Comparison of ENCODE assay signal across 8 cellular contexts in the genomic region with DNA sequence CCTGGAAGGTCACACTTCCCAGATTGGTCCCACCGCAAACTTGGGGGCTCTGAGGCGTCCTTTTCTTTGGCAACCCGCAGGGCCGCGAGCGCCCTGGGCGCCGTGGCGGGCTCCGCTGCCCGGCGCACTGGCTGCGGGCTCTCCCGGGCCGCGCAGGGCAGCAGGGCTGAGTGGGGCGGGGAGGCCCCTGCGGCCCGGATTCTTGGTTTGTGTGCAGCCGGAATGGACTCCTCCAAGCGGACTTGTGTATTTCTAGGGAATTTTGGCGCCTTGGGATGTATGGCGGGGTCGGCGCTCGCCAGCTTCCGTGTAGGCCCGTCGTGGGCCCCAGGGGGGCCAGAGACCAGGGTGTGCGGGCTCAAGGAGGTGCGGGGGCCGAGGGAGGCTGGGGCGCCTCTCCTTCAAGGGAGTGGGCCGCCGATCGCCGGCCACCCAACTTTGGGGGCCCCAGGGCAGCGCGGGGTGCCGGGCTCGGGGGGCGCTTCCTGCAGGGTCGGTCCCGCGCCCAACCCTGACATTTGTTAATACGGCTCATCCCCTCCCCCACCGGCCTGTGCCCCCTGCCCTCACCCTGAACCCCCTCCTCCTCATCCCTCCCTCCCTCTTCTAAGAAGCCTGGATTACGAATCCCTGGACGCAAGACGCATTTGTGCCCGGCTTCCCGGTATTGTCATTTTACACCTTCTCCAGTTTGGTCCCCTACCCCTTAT. TPM values are rescaled to one million over a fixed set of nuclear protein-coding genes. Genes with fewer than 3 reads are reported as not detected.
DNase-seq lines count a peak whose midpoint lies in the region; ATAC-seq, FAIRE-seq and TF ChIP-seq lines count a peak whose summit lies in the region.

No MANE protein-coding gene starts in this region.

- H3K36me3 Mint-ChIP-seq in IgD-negative memory B cell, result peaks cover 1% of the 10 kb centered on the region

- H3K27ac ChIP-seq in mammary epithelial cell (ENCODE audit: insufficient read depth, low read depth, low read length) (peak overlapping the region; percentile 95), HepG2 (ENCODE audit: extremely low read length, insufficient read depth, low read length) (peak overlapping the region; percentile 97), thymus (ENCODE audit: low read depth) (peak overlapping the region; percentile 54)

- POLR2A ChIA-PET in HepG2 (lab: Yijun Ruan, JAX), result interaction anchor here (1.1 to 1.3 kb wide), 4 partner anchors 9 to 121 kb away, joined by 3 to 4 read pairs (median 4); no protein-coding TSS in a partner anchor

- H3K9me3 ChIP-seq in mammary epithelial cell (replicated peaks; ENCODE audit: insufficient read depth, low read length) (no peaks in the 10 kb centered on the region), HepG2 (ENCODE audit: low read length) (no peaks in the 10 kb centered on the region), thymus (ENCODE audit: control insufficient read depth) (no peaks in the 10 kb centered on the region)

- CTCF ChIA-PET in mammary epithelial cell (lab: Charles Lee; ENCODE audit: low non-redundant PET), result no interaction called here
- CTCF ChIA-PET in HepG2 (lab: Yijun Ruan, JAX; ENCODE audit: low intra/inter-chr PET ratio, low total read pairs), result no interaction called here

- DNase-seq in ACHN (peak; percentile 48), mammary epithelial cell (peak; percentile 45), HepG2 (ENCODE audit: low spot score) (no peak), DMS153 treated with DMSO at 0.1 percent for 48 hours (lab: John Stamatoyannopoulos, UW; ENCODE audit: unreplicated experiment) (no peak)
- no peak for DNase-seq in activated CD4-positive, CD25-positive, alpha-beta regulatory T cell (lab: John Stamatoyannopoulos, UW)

- FAIRE-seq in HepG2 (lab: Jason Lieb, UNC), result no peak

- H3K9ac ChIP-seq in mammary epithelial cell (ENCODE audit: insufficient read depth, low read length) (peak overlapping the region; percentile 97), HepG2 (ENCODE audit: insufficient read depth, low read depth, low read length) (peak overlapping the region; percentile 93)

- peaks cover 64% of the 10 kb centered on the region for H3K27me3 Mint-ChIP-seq in IgD-negative memory B cell

- H3K9me3 Mint-ChIP-seq in IgD-negative memory B cell, result no peaks in the 10 kb centered on the region

- under 1% methylated on average over 19 of the region's 52 CpGs for WGBS in mammary epithelial cell (ENCODE audit: low coverage, missing lambda C conversion rate)
- under 1% methylated on average over 18 of the region's 52 CpGs for WGBS in HepG2 (ENCODE audit: low lambda C conversion rate)
- 4% methylated on average over 52 of the region's 52 CpGs for WGBS in thymus

- peaks cover 8 to 21% (median 15%) of the 10 kb centered on the region in 3 donors for H3K4me1 Mint-ChIP-seq in IgD-negative memory B cell

- ATAC-seq in HepG2 (peak; percentile 53), GM21786 (IDR thresholded peaks at IDR 0.05; ENCODE audit: unreplicated experiment) (no peak)

- dilution Hi-C loops in mammary epithelial cell (cut with HindIII; ENCODE audit: low sequenced_read_pairs), result no loop called here

- H3K27me3 ChIP-seq in mammary epithelial cell (ENCODE audit: insufficient read depth, low read length), result no peaks in the 10 kb centered on the region
- H3K27me3 ChIP-seq in HepG2 (ENCODE audit: control insufficient read depth in 1 of 2, insufficient read depth in 2 of 2, low read length in 2 of 2), result no peaks in the 10 kb centered on the region; a peak in 1 of 5 replicates
- peaks cover 16% of the 10 kb centered on the region for H3K27me3 ChIP-seq in thymus (ENCODE audit: control insufficient read depth, insufficient read depth)

- peak overlapping the region; percentile 84 to 96 (median 90) for H3K4me3 Mint-ChIP-seq in IgD-negative memory B cell

- BruUV-seq in mammary epithelial cell (replicated peaks; lab: Mats Ljungman, UMichigan) (no TSS peak), HepG2 (replicated peaks; lab: Mats Ljungman, UMichigan) (no TSS peak)

- peak overlapping the region in 1 of 3 donors; percentile 38 for H3K27ac Mint-ChIP-seq in IgD-negative memory B cell

- H2AFZ ChIP-seq in mammary epithelial cell (ENCODE audit: low read depth, low read length) (peak overlapping the region; percentile 71), HepG2 (ENCODE audit: low read length) (no peak overlapping the region)

- TF ChIP-seq POLR2A in HepG2 (IDR thresholded peaks at IDR 0.05; ENCODE audit: insufficient read depth in 1 of 2, low read depth in 2 of 2, low read length in 2 of 2), result no peak

- TF ChIP-seq EP300 in HepG2 (IDR thresholded peaks at IDR 0.05; ENCODE audit: low read depth in 2 of 2, low read length in 2 of 2), result no peak
- TF ChIP-seq EP300 in HepG2 (CRISPR knock-in tag; IDR thresholded peaks at IDR 0.05; ENCODE audit: borderline replicate concordance), result no peak

- intact Hi-C loops in mammary epithelial cell (cut with micrococcal nuclease), result loop anchor here (1.0 to 5.0 kb wide), 8 partner anchors 36 to 370 kb away; no protein-coding TSS in a partner anchor
- intact Hi-C loops in HepG2 (cut with micrococcal nuclease; ENCODE audit: unreplicated experiment), result loop anchor here (5.0 to 10.0 kb wide), 3 partner anchors 112 to 210 kb away; no protein-coding TSS in a partner anchor

- H3K4me2 ChIP-seq in mammary epithelial cell (ENCODE audit: insufficient read depth, low read depth, low read length) (peak overlapping the region; percentile 80), HepG2 (ENCODE audit: low read depth, low read length) (peak overlapping the region; percentile 95)

- H4K20me1 ChIP-seq in mammary epithelial cell (ENCODE audit: insufficient read depth, low read length) (no peaks in the 10 kb centered on the region), HepG2 (ENCODE audit: insufficient read depth, low read length) (peaks cover 35% of the 10 kb centered on the region)

- in situ Hi-C loops in ACHN (cut with HindIII; ENCODE audit: low pct_ligation_motif_present, low pct_unique_long_range_greater_than_20kb, low sequenced_read_pairs), result no loop called here
- in situ Hi-C loops in mammary epithelial cell (cut with MboI; ENCODE audit: low sequenced_read_pairs in 2 of 2), result no loop called here
- in situ Hi-C loops in HepG2 (cut with HindIII; ENCODE audit: extremely low pct_ligation_motif_present, low pct_unique_long_range_greater_than_20kb), result loop anchor here (5.0 to 10.0 kb wide), 2 partner anchors 140 to 388 kb away; no protein-coding TSS in a partner anchor

- TF ChIP-seq RAD21 in HepG2 (CRISPR knock-in tag; IDR thresholded peaks at IDR 0.05), result no peak

- H3K36me3 ChIP-seq in mammary epithelial cell (ENCODE audit: insufficient read depth, low read length), result no peaks in the 10 kb centered on the region
- peaks cover 1 to 16% of the 10 kb centered on the region in 2 experiments; a peak in 4 of 5 replicates for H3K36me3 ChIP-seq in HepG2 (replicated peaks in 1 of 2; ENCODE audit: control insufficient read depth in 1 of 2, insufficient read depth in 2 of 2, low read length in 2 of 2)
- H3K36me3 ChIP-seq in thymus (ENCODE audit: control insufficient read depth, insufficient read depth), result no peaks in the 10 kb centered on the region

- TF ChIP-seq CTCF in mammary epithelial cell (conservative IDR thresholded peaks at IDR 0.05 in 1 of 2, IDR thresholded peaks at IDR 0.05 in 1 of 2; ENCODE audit: extremely low read depth in 1 of 2, insufficient read depth in 1 of 2, low read depth in 1 of 2, low read length in 2 of 2) (no peak), HepG2 (CRISPR knock-in tag; IDR thresholded peaks at IDR 0.05) (no peak)

- H3K79me2 ChIP-seq in mammary epithelial cell (ENCODE audit: insufficient read depth, low read length), result peaks cover 69% of the 10 kb centered on the region
- peaks cover 64% of the 10 kb centered on the region for H3K79me2 ChIP-seq in HepG2 (ENCODE audit: insufficient read depth, low read length)

- H3K4me1 ChIP-seq in mammary epithelial cell (ENCODE audit: insufficient read depth, low read length) (peaks cover 35% of the 10 kb centered on the region), HepG2 (ENCODE audit: insufficient read depth, low read length) (peaks cover 59% of the 10 kb centered on the region), thymus (ENCODE audit: control insufficient read depth, insufficient read depth, low read length) (peaks cover 3% of the 10 kb centered on the region)

- H3K4me3 ChIP-seq in mammary epithelial cell (replicated peaks in 1 of 3; ENCODE audit: insufficient read depth in 1 of 3, low read depth in 2 of 3, low read length in 3 of 3) (peak overlapping the region; percentile 71 to 85 (median 77)), HepG2 (replicated peaks in 1 of 3; ENCODE audit: insufficient read depth in 1 of 3, low read depth in 2 of 3, low read length in 3 of 3) (peak overlapping the region; percentile 90 to 95 (median 93)), thymus (ENCODE audit: low read length) (peak overlapping the region; percentile 88)

RNA-seq across cellular contexts. Expression of gene TCF7L2, which starts 2.4 kb away (rescaled TPM):
- polyA plus RNA-seq in IgD-negative memory B cell (0.43 TPM), mammary epithelial cell (3.4 TPM), HepG2 (2011; rRNA removed) (13.7 and 14.5 TPM in 2 replicates), thymus (11.1 TPM)
- total RNA-seq in mammary epithelial cell (10 to 100 TPM in 1 of 2 donors, 1 to 10 TPM in 1; 7.7 to 19.4 TPM), HepG2 (2016; rRNA removed; fragmentation: Illumina TruSeq; extraction: Trizol) (3.5 and 3.9 TPM in 2 replicates)
- 7.8 TPM for polyA minus RNA-seq in mammary epithelial cell
- 0.79 and 0.81 TPM in 2 replicates for total RNA-seq in HepG2 (2016; cell fraction: cytosol; rRNA removed; fragmentation: Illumina TruSeq; extraction: Trizol; ENCODE audit: low read depth)
- total RNA-seq in HepG2 (2016; cell fraction: insoluble cytoplasmic fraction; rRNA removed; fragmentation: Illumina TruSeq; extraction: Trizol), result 2.8 and 2.9 TPM in 2 replicates
- total RNA-seq in HepG2 (2016; cell fraction: membrane; rRNA removed; fragmentation: Illumina TruSeq; extraction: Trizol), result 2.6 and 2.9 TPM in 2 replicates
- 16.4 and 18.5 TPM in 2 replicates for total RNA-seq in HepG2 (2016; cell fraction: nucleus; rRNA removed; fragmentation: Illumina TruSeq; extraction: Trizol)
- polyA plus RNA-seq in HepG2 (2011; cell fraction: cytosol; rRNA removed), result 3.7 and 4.1 TPM in 2 replicates
- polyA plus RNA-seq in HepG2 (2011; cell fraction: nucleus; rRNA removed), result 43.1 and 52.5 TPM in 2 replicates
- 20.4 and 29.8 TPM in 2 replicates for polyA plus RNA-seq in HepG2 (2012)
- polyA plus RNA-seq in HepG2 (2016; cell fraction: cytosol; fragmentation: Illumina TruSeq; extraction: Trizol; ENCODE audit: low read depth), result 0.61 and 0.64 TPM in 2 replicates
- 8.5 and 14.1 TPM in 2 replicates for polyA plus RNA-seq in HepG2 (2016; cell fraction: insoluble cytoplasmic fraction; fragmentation: Illumina TruSeq; extraction: Trizol; ENCODE audit: low read depth)
- 2.6 and 3.5 TPM in 2 replicates for polyA plus RNA-seq in HepG2 (2016; cell fraction: membrane; fragmentation: Illumina TruSeq; extraction: Trizol; ENCODE audit: low read depth)
- 25.0 and 27.3 TPM in 2 replicates for polyA plus RNA-seq in HepG2 (2016; cell fraction: nucleus; fragmentation: Illumina TruSeq; extraction: Trizol; ENCODE audit: insufficient read depth, low read depth)
- 13.5 and 39.4 TPM in 2 replicates for polyA minus RNA-seq in HepG2 (2011; rRNA and poly(A)+ RNA removed; ENCODE audit: low replicate concordance)
- 13.6 and 18.3 TPM in 2 replicates for polyA minus RNA-seq in HepG2 (2011; cell fraction: cytosol; rRNA and poly(A)+ RNA removed)
- 74.9 and 75.2 TPM in 2 replicates for polyA minus RNA-seq in HepG2 (2011; cell fraction: nucleus; rRNA and poly(A)+ RNA removed)

Comparison
In these comparisons a context has a peak if more than half of its experiments do, and no peak if none do; other contexts are left out.
1. DNase-seq: peak in ACHN (single experiment) and mammary epithelial cell (single experiment); none in HepG2 (single experiment), DMS153 treated with DMSO at 0.1 percent for 48 hours (single experiment) and activated CD4-positive, CD25-positive, alpha-beta regulatory T cell (0 of 4).
2. Peak in every context shown above with its lines, with median percentiles within 50 percentile points of each other: H3K27ac ChIP-seq and H3K4me3 ChIP-seq.